13 cellular contexts compared by ENCODE assay signal in the genomic region with DNA sequence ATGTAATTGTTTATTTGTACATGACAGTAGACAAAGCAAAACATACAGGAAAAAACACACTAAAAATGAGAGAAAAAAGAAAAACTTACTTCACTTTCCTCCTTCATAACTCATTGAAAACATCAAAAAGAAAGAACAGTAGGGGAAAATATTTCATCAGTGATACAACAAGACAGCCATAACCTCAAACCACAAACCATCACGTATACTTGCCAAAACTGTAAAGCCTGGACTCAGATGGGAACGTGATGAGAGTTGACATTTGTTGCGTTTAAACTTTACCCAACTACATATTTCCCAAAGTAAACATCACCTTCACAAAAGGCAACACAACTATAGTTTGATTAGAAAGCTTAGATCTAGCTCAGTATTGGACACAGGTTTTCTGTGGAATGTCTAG.
A peak's percentile ranks its signal among the peaks of the same experiment; 100 is the strongest.
DNase-seq lines count a peak whose midpoint lies in the region; ATAC-seq and TF ChIP-seq lines count a peak whose summit lies in the region.
"Had no signal": no experiment of that assay in that cellular context is flagged by ENCODE, and none has a peak within 500 bp of the region (broad histone marks: within the 10 kb centered on the region; RNA-seq: fewer than 3 reads in every experiment).

No MANE protein-coding gene starts in this region.

- no peaks in the 10 kb centered on the region for H3K9me3 Mint-ChIP-seq in Caco-2 (ENCODE audit: unreplicated experiment)
- H3K9me3 Mint-ChIP-seq in endodermal cell, result peaks cover 3% of the 10 kb centered on the region

- no peak overlapping the region for H3K4me3 Mint-ChIP-seq in Caco-2 (ENCODE audit: unreplicated experiment)
- H3K4me3 Mint-ChIP-seq in endodermal cell, result no peak overlapping the region

- H3K27me3 Mint-ChIP-seq in Caco-2 (ENCODE audit: insufficient read depth, unreplicated experiment) (no peaks in the 10 kb centered on the region), endodermal cell (ENCODE audit: insufficient read depth) (no peaks in the 10 kb centered on the region)

- CTCF ChIA-PET in Caco-2 (lab: Charles Lee), result no interaction called here

- no TSS peak for BruUV-seq in Caco-2 (replicated peaks; lab: Mats Ljungman, UMichigan)

- no peak overlapping the region for H3K9ac ChIP-seq in endodermal cell (ENCODE audit: extremely low read depth, low read length, poor library complexity, severe bottlenecking)

- no peaks in the 10 kb centered on the region for H3K4me1 ChIP-seq in Caco-2
- H3K4me1 ChIP-seq in endodermal cell (ENCODE audit: control insufficient read depth, insufficient read depth, low read length), result peaks cover 4% of the 10 kb centered on the region

- ATAC-seq in GM19351 (IDR thresholded peaks at IDR 0.05; ENCODE audit: unreplicated experiment), result no peak
- no peak for ATAC-seq in GM21360 (IDR thresholded peaks at IDR 0.05; ENCODE audit: unreplicated experiment)
- ATAC-seq: activated naive CD4-positive, alpha-beta T cell treated with anti-CD3 and anti-CD28 coated beads, Interleukin-2, amount 50 U/mL, for 72 hours had no signal

- H3K27ac Mint-ChIP-seq in Caco-2 (ENCODE audit: unreplicated experiment) (peak overlapping the region; percentile 13), endodermal cell (peak overlapping the region; percentile 27)
- H3K27ac Mint-ChIP-seq: activated naive CD4-positive, alpha-beta T cell treated with anti-CD3 and anti-CD28 coated beads, Interleukin-2, amount 50 U/mL, for 72 hours had no signal

- DNase-seq in Caco-2, result no peak
- DNase-seq in NCI-H226, result peak; percentile 84
- DNase-seq in endodermal cell, result no peak
- peak; percentile 89 for DNase-seq in non-pigmented ciliary epithelial cell (ENCODE audit: low read depth)
- DNase-seq in posterior vena cava (ENCODE audit: low spot score), result no peak
- DNase-seq in AML-193 (lab: John Stamatoyannopoulos, UW), result no peak
- DNase-seq: effector CD8-positive, alpha-beta T cell; NCI-H345; retina; substantia nigra had no signal

- no peak overlapping the region for H3K27ac ChIP-seq in endodermal cell (ENCODE audit: low read depth, low read length)

- H3K4me3 ChIP-seq in Caco-2 (ENCODE audit: low read depth, low read length) (no peak overlapping the region), endodermal cell (ENCODE audit: low read length) (no peak overlapping the region)

- TF ChIP-seq CTCF in Caco-2 (IDR thresholded peaks at IDR 0.05; ENCODE audit: insufficient read depth in 1 of 2, low read depth in 1 of 2, low read length in 1 of 2, severe bottlenecking in 1 of 2, unreplicated experiment in 1 of 2) (no peak), endodermal cell (conservative IDR thresholded peaks at IDR 0.05) (no peak)

- H3K36me3 Mint-ChIP-seq in Caco-2 (ENCODE audit: insufficient read depth, unreplicated experiment) (no peaks in the 10 kb centered on the region), endodermal cell (ENCODE audit: low read depth) (no peaks in the 10 kb centered on the region)
- H3K36me3 Mint-ChIP-seq: activated naive CD4-positive, alpha-beta T cell treated with anti-CD3 and anti-CD28 coated beads, Interleukin-2, amount 50 U/mL, for 72 hours had no signal

- H3K4me1 Mint-ChIP-seq in Caco-2 (ENCODE audit: low read depth, unreplicated experiment), result peaks cover 17% of the 10 kb centered on the region
- peaks cover 28% of the 10 kb centered on the region for H3K4me1 Mint-ChIP-seq in endodermal cell

- no peaks in the 10 kb centered on the region for H3K27me3 ChIP-seq in Caco-2 (replicated peaks; ENCODE audit: control insufficient read depth, insufficient read depth, low read length)
- no peaks in the 10 kb centered on the region for H3K27me3 ChIP-seq in endodermal cell (ENCODE audit: control insufficient read depth, insufficient read depth, low read length, poor library complexity, severe bottlenecking)

- WGBS in endodermal cell (ENCODE audit: insufficient coverage in 1 of 2, insufficient read length in 1 of 2), 2 experiments, result 98% methylated on average over 3 of the region's 3 CpGs; no CpG with 5 or more reads in 1 of the 2 experiments

- H3K9me3 ChIP-seq in Caco-2, result 0 out of 2 replicates have a peak, but pooled peaks cover 3% of the 10 kb centered on the region
- H3K9me3 ChIP-seq in endodermal cell (ENCODE audit: control insufficient read depth, low read length), result no peaks in the 10 kb centered on the region

- H3K36me3 ChIP-seq in Caco-2 (ENCODE audit: control insufficient read depth, insufficient read depth, low read length) (no peaks in the 10 kb centered on the region), endodermal cell (ENCODE audit: control insufficient read depth, insufficient read depth, low read length) (no peaks in the 10 kb centered on the region)

- intact Hi-C loops in Caco-2 (cut with micrococcal nuclease; ENCODE audit: unreplicated experiment) (no loop called here), posterior vena cava (cut with DNase I) (no loop called here)

- POLR2A ChIA-PET in Caco-2 (lab: Charles Lee), result no interaction called here

Comparison
In these comparisons a context has a peak if more than half of its experiments do, and no peak if none do; other contexts are left out.
1. DNase-seq: peak in NCI-H226 (single experiment) and non-pigmented ciliary epithelial cell (single experiment); none in Caco-2 (0 of 2), endodermal cell (single experiment), posterior vena cava (single experiment) and AML-193 (0 of 2).